In genomic region chr18:73774836-73775509, GRCh38 we compare ENCODE assay signal across 12 cellular contexts.
A peak's percentile ranks its signal among the peaks of the same experiment; 100 is the strongest.
DNase-seq lines count a peak whose midpoint lies in the region; ATAC-seq and TF ChIP-seq lines count a peak whose summit lies in the region.
"Had no signal": no experiment of that assay in that cellular context is flagged by ENCODE, and none has a peak within 500 bp of the region (broad histone marks: within the 10 kb centered on the region; RNA-seq: fewer than 3 reads in every experiment).

No MANE protein-coding gene starts in this region.

- H3K4me1 Mint-ChIP-seq in natural killer cell treated with Interleukin-12 subunit alpha and Interleukin-12 subunit beta and Interleukin-15 and Interleukin-18, amount 100 ng/mL, for 72 hours (ENCODE audit: low read depth in 2 of 2): no peaks in the 10 kb centered on the region
- H3K4me1 Mint-ChIP-seq in naive thymus-derived CD8-positive, alpha-beta T cell: no peaks in the 10 kb centered on the region
- H3K4me1 Mint-ChIP-seq in stimulated activated naive CD8-positive, alpha-beta T cell treated with anti-CD3 and anti-CD28 coated beads, Interleukin-15, amount 100 ng/mL, for 72 hours: no peaks in the 10 kb centered on the region

- H3K27me3 Mint-ChIP-seq in natural killer cell treated with Interleukin-12 subunit alpha and Interleukin-12 subunit beta and Interleukin-15 and Interleukin-18, amount 100 ng/mL, for 72 hours: peaks cover 0 to 3% of the 10 kb centered on the region in 2 donors
- no peaks in the 10 kb centered on the region for H3K27me3 Mint-ChIP-seq in naive thymus-derived CD8-positive, alpha-beta T cell
- no peaks in the 10 kb centered on the region for H3K27me3 Mint-ChIP-seq in stimulated activated naive CD8-positive, alpha-beta T cell treated with anti-CD3 and anti-CD28 coated beads, Interleukin-15, amount 100 ng/mL, for 72 hours

- H3K4me3 ChIP-seq in epithelial cell of esophagus (ENCODE audit: low read length): no peak overlapping the region
- peak overlapping the region; percentile 28 for H3K4me3 ChIP-seq in osteoblast (ENCODE audit: insufficient read depth, low read length)
- H3K4me3 ChIP-seq: suprapubic skin had no signal

- peaks cover 3% of the 10 kb centered on the region for H3K27me3 ChIP-seq in osteoblast (ENCODE audit: insufficient read depth, low read length)
- H3K27me3 ChIP-seq: suprapubic skin had no signal

- no peaks in the 10 kb centered on the region for H3K4me1 ChIP-seq in osteoblast (ENCODE audit: insufficient read depth, low read length)
- H3K4me1 ChIP-seq: suprapubic skin had no signal

- no peaks in the 10 kb centered on the region for H3K36me3 ChIP-seq in osteoblast (ENCODE audit: insufficient read depth, low read length)
- H3K36me3 ChIP-seq: suprapubic skin had no signal

- peaks cover 2% of the 10 kb centered on the region for H3K9me3 Mint-ChIP-seq in natural killer cell treated with Interleukin-12 subunit alpha and Interleukin-12 subunit beta and Interleukin-15 and Interleukin-18, amount 100 ng/mL, for 72 hours
- H3K9me3 Mint-ChIP-seq in naive thymus-derived CD8-positive, alpha-beta T cell: no peaks in the 10 kb centered on the region
- no peaks in the 10 kb centered on the region for H3K9me3 Mint-ChIP-seq in stimulated activated naive CD8-positive, alpha-beta T cell treated with anti-CD3 and anti-CD28 coated beads, Interleukin-15, amount 100 ng/mL, for 72 hours

- TF ChIP-seq CTCF in epithelial cell of esophagus (IDR thresholded peaks at IDR 0.05; ENCODE audit: insufficient read depth, low read depth, low read length, missing control alignments): peak; percentile 6
- no peak for TF ChIP-seq CTCF in osteoblast (IDR thresholded peaks at IDR 0.05; ENCODE audit: extremely low read depth, low read depth, low read length)

- H3K27ac ChIP-seq in osteoblast (ENCODE audit: low read depth, low read length): no peak overlapping the region
- H3K27ac ChIP-seq: KMS-11, suprapubic skin had no signal

- H3K27ac Mint-ChIP-seq in natural killer cell treated with Interleukin-12 subunit alpha and Interleukin-12 subunit beta and Interleukin-15 and Interleukin-18, amount 100 ng/mL, for 72 hours: no peak overlapping the region
- no peak overlapping the region for H3K27ac Mint-ChIP-seq in naive thymus-derived CD8-positive, alpha-beta T cell
- H3K27ac Mint-ChIP-seq in stimulated activated naive CD8-positive, alpha-beta T cell treated with anti-CD3 and anti-CD28 coated beads, Interleukin-15, amount 100 ng/mL, for 72 hours: no peak overlapping the region

- peak overlapping the region; percentile 55 for H3K4me2 ChIP-seq in osteoblast (ENCODE audit: insufficient read depth, low read length)
- H3K4me2 ChIP-seq: KMS-11 had no signal

- no peaks in the 10 kb centered on the region for H4K20me1 ChIP-seq in osteoblast (ENCODE audit: insufficient read depth, low read length)

- H3K79me2 ChIP-seq in osteoblast (ENCODE audit: insufficient read depth, low read length): no peaks in the 10 kb centered on the region

- H3K4me3 Mint-ChIP-seq in natural killer cell treated with Interleukin-12 subunit alpha and Interleukin-12 subunit beta and Interleukin-15 and Interleukin-18, amount 100 ng/mL, for 72 hours: no peak overlapping the region
- H3K4me3 Mint-ChIP-seq in naive thymus-derived CD8-positive, alpha-beta T cell: no peak overlapping the region
- no peak overlapping the region for H3K4me3 Mint-ChIP-seq in stimulated activated naive CD8-positive, alpha-beta T cell treated with anti-CD3 and anti-CD28 coated beads, Interleukin-15, amount 100 ng/mL, for 72 hours

- no peaks in the 10 kb centered on the region for H3K36me3 Mint-ChIP-seq in natural killer cell treated with Interleukin-12 subunit alpha and Interleukin-12 subunit beta and Interleukin-15 and Interleukin-18, amount 100 ng/mL, for 72 hours
- no peaks in the 10 kb centered on the region for H3K36me3 Mint-ChIP-seq in naive thymus-derived CD8-positive, alpha-beta T cell

- in situ Hi-C loops in G401 (cut with HindIII; ENCODE audit: low sequenced_read_pairs): no loop called here

- no peak for ATAC-seq in natural killer cell treated with Interleukin-12 subunit alpha and Interleukin-12 subunit beta and Interleukin-15 and Interleukin-18, amount 100 ng/mL, for 72 hours
- ATAC-seq in naive thymus-derived CD8-positive, alpha-beta T cell: no peak
- ATAC-seq in stimulated activated naive CD8-positive, alpha-beta T cell treated with anti-CD3 and anti-CD28 coated beads, Interleukin-15, amount 100 ng/mL, for 72 hours: no peak

- peak; percentile 2 for DNase-seq in G401 (ENCODE audit: low spot score)
- peak; percentile 52 to 80 for DNase-seq in NCI-H524 (lab: John Stamatoyannopoulos, UW)
- DNase-seq in epithelial cell of esophagus (ENCODE audit: low read depth): peak; percentile 19
- DNase-seq in osteoblast (ENCODE audit: insufficient read length, low spot score, missing footprints): no peak
- DNase-seq in natural killer cell treated with Interleukin-12 subunit alpha and Interleukin-12 subunit beta and Interleukin-15 and Interleukin-18, amount 100 ng/mL, for 72 hours (ENCODE audit: low spot score): no peak
- DNase-seq in middle frontal gyrus (ENCODE audit: extremely low spot score, low spot score): no peak
- no peak for DNase-seq in naive thymus-derived CD8-positive, alpha-beta T cell
- no peak for DNase-seq in stimulated activated naive CD8-positive, alpha-beta T cell treated with anti-CD3 and anti-CD28 coated beads, Interleukin-15, amount 100 ng/mL, for 72 hours
- DNase-seq: activated CD4-positive, alpha-beta T cell treated with anti-CD3 and anti-CD28 coated beads, Interleukin-2, amount 50 U/mL, for 4 hours; NCI-H345 had no signal

- H3K9me3 ChIP-seq in osteoblast (ENCODE audit: low read depth, low read length): no peaks in the 10 kb centered on the region
- H3K9me3 ChIP-seq: suprapubic skin had no signal

- H2AFZ ChIP-seq in osteoblast (ENCODE audit: low read length): no peak overlapping the region

- POLR2A ChIA-PET in naive thymus-derived CD8-positive, alpha-beta T cell (lab: Charles Lee): no interaction called here

Comparison
In these comparisons a context has a peak if more than half of its experiments do, and no peak if none do; other contexts are left out.
1. DNase-seq: peak in G401 (single experiment), NCI-H524 (2 of 2) and epithelial cell of esophagus (single experiment); none in osteoblast (single experiment), natural killer cell treated with Interleukin-12 subunit alpha and Interleukin-12 subunit beta and Interleukin-15 and Interleukin-18, amount 100 ng/mL, for 72 hours (single experiment), middle frontal gyrus (single experiment), naive thymus-derived CD8-positive, alpha-beta T cell (0 of 10) and stimulated activated naive CD8-positive, alpha-beta T cell treated with anti-CD3 and anti-CD28 coated beads, Interleukin-15, amount 100 ng/mL, for 72 hours (0 of 2).